Comparison of ENCODE assay signal across 23 cellular contexts in genomic region chr3:24479816-24480215, GRCh38. TPM values are rescaled to one million over a fixed set of nuclear protein-coding genes. Genes with fewer than 3 reads are reported as not detected.
DNase-seq lines count a peak whose midpoint lies in the region; ATAC-seq, FAIRE-seq and TF ChIP-seq lines count a peak whose summit lies in the region.
"Had no signal": no experiment of that assay in that cellular context is flagged by ENCODE, and none has a peak within 500 bp of the region (broad histone marks: within the 10 kb centered on the region; RNA-seq: fewer than 3 reads in every experiment).

No MANE protein-coding gene starts in this region.

- CTCF ChIA-PET in HepG2 (lab: Yijun Ruan, JAX; ENCODE audit: low intra/inter-chr PET ratio, low total read pairs): no interaction called here
- CTCF ChIA-PET in mammary epithelial cell (lab: Charles Lee; ENCODE audit: low non-redundant PET): no interaction called here
- CTCF ChIA-PET in activated CD4-positive, alpha-beta memory T cell treated with anti-CD3 and anti-CD28 coated beads, Interleukin-2, amount 10 ng/mL, durations not matched to agents 7 days and 5 days (lab: Charles Lee): no interaction called here

- no peaks in the 10 kb centered on the region for H3K27me3 Mint-ChIP-seq in osteocyte (ENCODE audit: unreplicated experiment)
- no peaks in the 10 kb centered on the region for H3K27me3 Mint-ChIP-seq in activated CD4-positive, alpha-beta memory T cell treated with anti-CD3 and anti-CD28 coated beads, Interleukin-2, amount 10 ng/mL, durations not matched to agents 7 days and 5 days

- FAIRE-seq in HepG2 (lab: Jason Lieb, UNC): no peak
- FAIRE-seq: GM19239, H54 had no signal

- H3K27me3 ChIP-seq in liver (ENCODE audit: control insufficient read depth in 4 of 4, insufficient read depth in 4 of 4, low read length in 3 of 4): no peaks in the 10 kb centered on the region
- no peaks in the 10 kb centered on the region for H3K27me3 ChIP-seq in HepG2 (ENCODE audit: control insufficient read depth in 1 of 2, insufficient read depth in 2 of 2, low read length in 2 of 2)
- no peaks in the 10 kb centered on the region for H3K27me3 ChIP-seq in mammary epithelial cell (ENCODE audit: insufficient read depth, low read length)
- H3K27me3 ChIP-seq in right atrium auricular region: no peaks in the 10 kb centered on the region
- no peaks in the 10 kb centered on the region for H3K27me3 ChIP-seq in gastroesophageal sphincter

- peaks cover 18% of the 10 kb centered on the region for H3K4me1 Mint-ChIP-seq in osteocyte (ENCODE audit: unreplicated experiment)
- H3K4me1 Mint-ChIP-seq in activated CD4-positive, alpha-beta memory T cell treated with anti-CD3 and anti-CD28 coated beads, Interleukin-2, amount 10 ng/mL, durations not matched to agents 7 days and 5 days: no peaks in the 10 kb centered on the region

- H3K36me3 ChIP-seq in liver (ENCODE audit: control insufficient read depth in 4 of 4, insufficient read depth in 3 of 4, low read depth in 1 of 4, low read length in 3 of 4) (peaks cover 0 to 3% (median 0%) of the 10 kb centered on the region in 4 donors), HepG2 (replicated peaks in 1 of 2; ENCODE audit: control insufficient read depth in 1 of 2, insufficient read depth in 2 of 2, low read length in 2 of 2) (no peaks in the 10 kb centered on the region; a peak in 2 of 5 replicates), mammary epithelial cell (ENCODE audit: insufficient read depth, low read length) (no peaks in the 10 kb centered on the region), right atrium auricular region (no peaks in the 10 kb centered on the region), gastroesophageal sphincter (no peaks in the 10 kb centered on the region)

- no peak overlapping the region for H2AFZ ChIP-seq in HepG2 (ENCODE audit: low read length)
- no peak overlapping the region for H2AFZ ChIP-seq in mammary epithelial cell (ENCODE audit: low read depth, low read length)

- TF ChIP-seq POLR2A in HepG2 (IDR thresholded peaks at IDR 0.05; ENCODE audit: insufficient read depth in 1 of 2, low read depth in 2 of 2, low read length in 2 of 2) (no peak), gastroesophageal sphincter (IDR thresholded peaks at IDR 0.05) (no peak)

- H3K4me3 Mint-ChIP-seq in osteocyte (ENCODE audit: unreplicated experiment): no peak overlapping the region
- no peak overlapping the region for H3K4me3 Mint-ChIP-seq in activated CD4-positive, alpha-beta memory T cell treated with anti-CD3 and anti-CD28 coated beads, Interleukin-2, amount 10 ng/mL, durations not matched to agents 7 days and 5 days

- dilution Hi-C loops in mammary epithelial cell (cut with HindIII; ENCODE audit: low sequenced_read_pairs): no loop called here

- H3K9ac ChIP-seq in liver (ENCODE audit: low read depth in 1 of 2, low read length in 2 of 2): no peak overlapping the region
- no peak overlapping the region for H3K9ac ChIP-seq in HepG2 (ENCODE audit: insufficient read depth, low read depth, low read length)
- H3K9ac ChIP-seq in mammary epithelial cell (ENCODE audit: insufficient read depth, low read length): no peak overlapping the region

- in situ Hi-C loops in HepG2 (cut with HindIII; ENCODE audit: extremely low pct_ligation_motif_present, low pct_unique_long_range_greater_than_20kb) (no loop called here), mammary epithelial cell (cut with MboI; ENCODE audit: low sequenced_read_pairs in 2 of 2) (loop anchor here in 1 of 2 donors (25.0 kb wide), 1 partner anchor 218 kb away; no protein-coding TSS in a partner anchor)

- H3K36me3 Mint-ChIP-seq in osteocyte (ENCODE audit: unreplicated experiment): no peaks in the 10 kb centered on the region
- H3K36me3 Mint-ChIP-seq in activated CD4-positive, alpha-beta memory T cell treated with anti-CD3 and anti-CD28 coated beads, Interleukin-2, amount 10 ng/mL, durations not matched to agents 7 days and 5 days (ENCODE audit: low read depth): no peaks in the 10 kb centered on the region

- no peaks in the 10 kb centered on the region for H3K9me3 Mint-ChIP-seq in osteocyte (ENCODE audit: unreplicated experiment)
- no peaks in the 10 kb centered on the region for H3K9me3 Mint-ChIP-seq in activated CD4-positive, alpha-beta memory T cell treated with anti-CD3 and anti-CD28 coated beads, Interleukin-2, amount 10 ng/mL, durations not matched to agents 7 days and 5 days

- H3K27ac Mint-ChIP-seq in osteocyte (ENCODE audit: unreplicated experiment): peak overlapping the region; percentile 20
- H3K27ac Mint-ChIP-seq in activated CD4-positive, alpha-beta memory T cell treated with anti-CD3 and anti-CD28 coated beads, Interleukin-2, amount 10 ng/mL, durations not matched to agents 7 days and 5 days: no peak overlapping the region

- H4K20me1 ChIP-seq in HepG2 (ENCODE audit: insufficient read depth, low read length) (no peaks in the 10 kb centered on the region), mammary epithelial cell (ENCODE audit: insufficient read depth, low read length) (no peaks in the 10 kb centered on the region)

- BruUV-seq in HepG2 (replicated peaks; lab: Mats Ljungman, UMichigan) (no TSS peak), mammary epithelial cell (replicated peaks; lab: Mats Ljungman, UMichigan) (no TSS peak)

- no peak for TF ChIP-seq CTCF in liver (IDR thresholded peaks at IDR 0.05; ENCODE audit: low read depth, low read length, missing input control)
- TF ChIP-seq CTCF in HepG2 (CRISPR knock-in tag; IDR thresholded peaks at IDR 0.05): no peak
- TF ChIP-seq CTCF in mammary epithelial cell (conservative IDR thresholded peaks at IDR 0.05 in 1 of 2, IDR thresholded peaks at IDR 0.05 in 1 of 2; ENCODE audit: extremely low read depth in 1 of 2, insufficient read depth in 1 of 2, low read depth in 1 of 2, low read length in 2 of 2): no peak
- no peak for TF ChIP-seq CTCF in osteocyte (IDR thresholded peaks at IDR 0.05)
- TF ChIP-seq CTCF in right atrium auricular region (IDR thresholded peaks at IDR 0.05): no peak
- no peak for TF ChIP-seq CTCF in gastroesophageal sphincter (IDR thresholded peaks at IDR 0.05)

- no peak overlapping the region for H3K4me2 ChIP-seq in HepG2 (ENCODE audit: low read depth, low read length)
- no peak overlapping the region for H3K4me2 ChIP-seq in mammary epithelial cell (ENCODE audit: insufficient read depth, low read depth, low read length)

- H3K27ac ChIP-seq in liver (ENCODE audit: low read depth in 1 of 2, low read length in 2 of 2): peak overlapping the region; percentile 29 to 63
- no peak overlapping the region for H3K27ac ChIP-seq in HepG2 (ENCODE audit: extremely low read length, insufficient read depth, low read length)
- no peak overlapping the region for H3K27ac ChIP-seq in mammary epithelial cell (ENCODE audit: insufficient read depth, low read depth, low read length)
- H3K27ac ChIP-seq in right atrium auricular region: no peak overlapping the region
- H3K27ac ChIP-seq in gastroesophageal sphincter: peak overlapping the region in 1 of 4 donors; percentile 3
- H3K27ac ChIP-seq: C4-2B had no signal

- H3K4me1 ChIP-seq in liver (ENCODE audit: control insufficient read depth in 4 of 4, insufficient read depth in 4 of 4, low read length in 3 of 4) (peaks cover 5 to 22% (median 16%) of the 10 kb centered on the region in 4 donors), HepG2 (ENCODE audit: insufficient read depth, low read length) (peaks cover 27% of the 10 kb centered on the region), mammary epithelial cell (ENCODE audit: insufficient read depth, low read length) (peaks cover 29% of the 10 kb centered on the region), right atrium auricular region (no peaks in the 10 kb centered on the region), gastroesophageal sphincter (peaks cover 0 to 71% (median 15%) of the 10 kb centered on the region in 3 donors)

- H3K4me3 ChIP-seq in liver (ENCODE audit: low read depth in 1 of 3, low read length in 3 of 3) (no peak overlapping the region), HepG2 (replicated peaks in 1 of 3; ENCODE audit: insufficient read depth in 1 of 3, low read depth in 2 of 3, low read length in 3 of 3) (no peak overlapping the region), mammary epithelial cell (replicated peaks in 1 of 3; ENCODE audit: insufficient read depth in 1 of 3, low read depth in 2 of 3, low read length in 3 of 3) (no peak overlapping the region), right atrium auricular region (no peak overlapping the region), gastroesophageal sphincter (no peak overlapping the region)

- TF ChIP-seq RAD21 in liver (IDR thresholded peaks at IDR 0.05) (no peak), HepG2 (CRISPR knock-in tag; IDR thresholded peaks at IDR 0.05) (no peak)

- TF ChIP-seq EP300 in HepG2 (IDR thresholded peaks at IDR 0.05; ENCODE audit: low read depth in 2 of 2, low read length in 2 of 2) (no peak), HepG2 (CRISPR knock-in tag; IDR thresholded peaks at IDR 0.05; ENCODE audit: borderline replicate concordance) (no peak), gastroesophageal sphincter (IDR thresholded peaks at IDR 0.05) (no peak)

- intact Hi-C loops in HepG2 (cut with micrococcal nuclease; ENCODE audit: unreplicated experiment): no loop called here
- intact Hi-C loops in mammary epithelial cell (cut with micrococcal nuclease): no loop called here

- no peak for ATAC-seq in HepG2
- no peak for ATAC-seq in gastroesophageal sphincter

- H3K79me2 ChIP-seq in HepG2 (ENCODE audit: insufficient read depth, low read length): peaks cover 41% of the 10 kb centered on the region
- peaks cover 9% of the 10 kb centered on the region for H3K79me2 ChIP-seq in mammary epithelial cell (ENCODE audit: insufficient read depth, low read length)

- POLR2A ChIA-PET in HepG2 (lab: Yijun Ruan, JAX): no interaction called here
- POLR2A ChIA-PET in activated CD4-positive, alpha-beta memory T cell treated with anti-CD3 and anti-CD28 coated beads, Interleukin-2, amount 10 ng/mL, durations not matched to agents 7 days and 5 days (lab: Charles Lee): no interaction called here

- DNase-seq in HepG2 (ENCODE audit: low spot score) (no peak), mammary epithelial cell (peak; percentile 48), osteocyte (ENCODE audit: extremely low spot score, unreplicated experiment) (no peak), NCI-H2171 treated with DMSO at 0.1 percent for 48 hours (lab: John Stamatoyannopoulos, UW) (no peak), right atrium auricular region (ENCODE audit: low spot score) (no peak)
- no peak for DNase-seq in activated CD4-positive, alpha-beta memory T cell treated with anti-CD3 and anti-CD28 coated beads, Interleukin-2, amount 10 ng/mL, durations not matched to agents 7 days and 5 days
- DNase-seq: 8988T, EL, GF-D8, KG1, NCI-H1105 treated with DMSO at 0.1 percent for 48 hours, NCI-H1694, NCI-H2081, NCI-H2171, NCI-H524 treated with DMSO at 0.1 percent for 48 hours, NCI-H82, RPMI8226, SHP77 had no signal

- H3K9me3 ChIP-seq in liver (ENCODE audit: control insufficient read depth in 4 of 4, low read length in 3 of 4) (no peaks in the 10 kb centered on the region), HepG2 (ENCODE audit: low read length) (no peaks in the 10 kb centered on the region), mammary epithelial cell (replicated peaks; ENCODE audit: insufficient read depth, low read length) (no peaks in the 10 kb centered on the region), right atrium auricular region (no peaks in the 10 kb centered on the region), gastroesophageal sphincter (no peaks in the 10 kb centered on the region)

RNA-seq across cellular contexts. Expression of gene THRB, which starts 14.8 kb away (rescaled TPM):
- total RNA-seq in liver: 10 to 100 TPM; 10.8 to 23.9 TPM
- 1 to 10 TPM; 5.9 to 7.8 TPM for polyA plus RNA-seq in liver
- total RNA-seq in HepG2 (2016; rRNA removed; fragmentation: Illumina TruSeq; extraction: Trizol): 22.7 and 30.1 TPM in 2 replicates
- total RNA-seq in HepG2 (2016; cell fraction: cytosol; rRNA removed; fragmentation: Illumina TruSeq; extraction: Trizol; ENCODE audit: low read depth): 9.2 and 10.9 TPM in 2 replicates
- total RNA-seq in HepG2 (2016; cell fraction: insoluble cytoplasmic fraction; rRNA removed; fragmentation: Illumina TruSeq; extraction: Trizol): 20.4 and 24.3 TPM in 2 replicates
- 16.1 and 18.6 TPM in 2 replicates for total RNA-seq in HepG2 (2016; cell fraction: membrane; rRNA removed; fragmentation: Illumina TruSeq; extraction: Trizol)
- 40.5 and 40.8 TPM in 2 replicates for total RNA-seq in HepG2 (2016; cell fraction: nucleus; rRNA removed; fragmentation: Illumina TruSeq; extraction: Trizol)
- polyA plus RNA-seq in HepG2 (2011; rRNA removed): 4.3 and 4.7 TPM in 2 replicates
- polyA plus RNA-seq in HepG2 (2011; cell fraction: cytosol; rRNA removed): 3.0 and 4.0 TPM in 2 replicates
- polyA plus RNA-seq in HepG2 (2011; cell fraction: nucleus; rRNA removed): 6.1 and 7.0 TPM in 2 replicates
- polyA plus RNA-seq in HepG2 (2012): 7.5 and 9.3 TPM in 2 replicates
- 3.5 and 4.3 TPM in 2 replicates for polyA plus RNA-seq in HepG2 (2016; cell fraction: cytosol; fragmentation: Illumina TruSeq; extraction: Trizol; ENCODE audit: low read depth)
- polyA plus RNA-seq in HepG2 (2016; cell fraction: insoluble cytoplasmic fraction; fragmentation: Illumina TruSeq; extraction: Trizol; ENCODE audit: low read depth): 14.8 and 17.3 TPM in 2 replicates
- polyA plus RNA-seq in HepG2 (2016; cell fraction: membrane; fragmentation: Illumina TruSeq; extraction: Trizol; ENCODE audit: low read depth): 6.5 and 6.7 TPM in 2 replicates
- 14.6 and 17.3 TPM in 2 replicates for polyA plus RNA-seq in HepG2 (2016; cell fraction: nucleus; fragmentation: Illumina TruSeq; extraction: Trizol; ENCODE audit: insufficient read depth, low read depth)
- polyA minus RNA-seq in HepG2 (2011; rRNA and poly(A)+ RNA removed; ENCODE audit: low replicate concordance): 3.3 and 9.4 TPM in 2 replicates
- 8.1 and 8.3 TPM in 2 replicates for polyA minus RNA-seq in HepG2 (2011; cell fraction: cytosol; rRNA and poly(A)+ RNA removed)
- 45.8 and 47.3 TPM in 2 replicates for polyA minus RNA-seq in HepG2 (2011; cell fraction: nucleus; rRNA and poly(A)+ RNA removed)
- total RNA-seq in mammary epithelial cell: 10 to 100 TPM; 13.1 to 16.3 TPM
- 4.0 TPM for polyA plus RNA-seq in mammary epithelial cell
- 4.0 TPM for polyA minus RNA-seq in mammary epithelial cell
- 3.6 and 4.6 TPM in 2 replicates for total RNA-seq in osteocyte
- total RNA-seq in activated CD4-positive, alpha-beta memory T cell treated with anti-CD3 and anti-CD28 coated beads, Interleukin-2, amount 10 ng/mL, durations not matched to agents 7 days and 5 days: not detected
- 1 to 10 TPM; 4.2 to 7.0 TPM for total RNA-seq in right atrium auricular region
- total RNA-seq in gastroesophageal sphincter: 10 to 100 TPM; 42.5 to 61.9 (median 55.8) TPM

Comparison
In these comparisons a context has a peak if more than half of its experiments do, and no peak if none do; other contexts are left out.
1. H3K27ac ChIP-seq: peak in liver (2 of 2); none in HepG2 (single experiment), mammary epithelial cell (single experiment) and right atrium auricular region (0 of 2).